31 cellular contexts compared by ENCODE assay signal in the genomic region with DNA sequence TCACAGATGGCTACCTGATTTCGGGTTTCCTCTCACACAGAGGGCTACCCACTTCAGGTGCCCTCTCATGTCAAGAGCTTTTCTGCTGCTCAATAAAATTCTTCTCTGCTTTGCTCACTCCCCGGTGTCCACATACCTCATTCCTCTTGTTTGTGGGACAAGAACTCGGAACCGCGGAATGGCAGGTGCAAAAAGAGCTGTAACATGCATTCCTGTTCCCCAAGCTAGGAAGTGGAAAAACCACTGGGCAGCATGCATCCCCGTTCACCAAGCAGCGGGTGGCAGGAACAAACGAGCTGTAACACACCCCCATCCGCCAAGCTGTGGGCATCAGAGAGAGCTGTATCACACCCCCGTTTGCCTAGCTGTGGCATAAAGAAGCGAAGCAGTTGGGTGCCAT. TPM values are rescaled to one million over a fixed set of nuclear protein-coding genes. Genes with fewer than 3 reads are reported as not detected.
"Had no signal": no experiment of that assay in that cellular context is flagged by ENCODE, and none has a peak within 500 bp of the region (broad histone marks: within the 10 kb centered on the region; RNA-seq: fewer than 3 reads in every experiment).

No MANE protein-coding gene starts in this region.

- H3K9me3 ChIP-seq: Peyer's patch, SK-N-SH had no signal

- H3K4me3 ChIP-seq: Peyer's patch, SJSA1 had no signal

- ATAC-seq: activated CD8-positive, alpha-beta T cell treated with anti-CD3 and anti-CD28 coated beads for 36 hours; activated T-cell treated with anti-CD3 and anti-CD28 coated beads, Interleukin-2, amount 50 U/mL, for 72 hours; activated T-helper 17 cell treated with anti-CD3 and anti-CD28 coated beads, Interleukin-2, amount 50 U/mL, for 72 hours; PC-3 had no signal

- H3K27ac ChIP-seq: Peyer's patch, SJSA1 had no signal

- H3K27me3 ChIP-seq: Peyer's patch, SJSA1 had no signal

- H3K36me3 ChIP-seq: Peyer's patch, SJSA1 had no signal

- H3K4me1 ChIP-seq: Peyer's patch, SJSA1 had no signal

- DNase-seq: activated CD4-positive, alpha-beta T cell treated with anti-CD3 and anti-CD28 coated beads, Interleukin-2, amount 10 ng/mL, durations not matched to agents 24 days and 14 days; activated CD4-positive, alpha-beta T cell treated with anti-CD3 and anti-CD28 coated beads, Interleukin-2, amount 50 U/mL, for 4 hours; activated CD8-positive, alpha-beta T cell treated with anti-CD3 and anti-CD28 coated beads for 36 hours; activated gamma-delta T cell; activated naive CD4-positive, alpha-beta T cell treated with Interleukin-2 at 50 U/mL for 16 hours; activated naive CD8-positive, alpha-beta T cell treated with anti-CD3 and anti-CD28 coated beads, Interleukin-2, amount 10 ng/mL, durations not matched to agents 7 days and 5 days; activated T-cell treated with anti-CD3 and anti-CD28 coated beads, Interleukin-2, amount 50 U/mL, for 1 hour; activated T-cell treated with anti-CD3 and anti-CD28 coated beads, Interleukin-2, amount 50 U/mL, for 72 hours; amygdala; caudate nucleus; Kasumi-1; KG1; MM.1S; MV-4-11; NCI-H1092; NCI-H1436 treated with DMSO at 0.1 percent for 48 hours; NCI-H1694 treated with DMSO at 0.1 percent for 48 hours; NCI-H2029; NCI-H345; NCI-H510A; NCI-H526; NCI-H748 treated with DMSO at 0.1 percent for 48 hours; NK-92 treated with Interleukin-12 subunit alpha and Interleukin-12 subunit beta, amount 100 ng/mL, for 24 hours; PC-3; Peyer's patch; RPMI8226; SHP77 treated with DMSO at 0.1 percent for 48 hours; SK-N-SH had no signal

RNA-seq across cellular contexts. Expression of a gene that starts 27.2 kb away (rescaled TPM):
- total RNA-seq: activated CD4-positive, alpha-beta T cell treated with anti-CD3 and anti-CD28 coated beads, Interleukin-2, amount 10 ng/mL, durations not matched to agents 24 days and 14 days; activated CD8-positive, alpha-beta memory T cell treated with anti-CD3 and anti-CD28 coated beads for 36 hours; activated CD8-positive, alpha-beta T cell treated with anti-CD3 and anti-CD28 coated beads for 36 hours; activated naive CD8-positive, alpha-beta T cell treated with anti-CD3 and anti-CD28 coated beads, Interleukin-2, amount 10 ng/mL, durations not matched to agents 7 days and 5 days; activated T-cell treated with anti-CD3 and anti-CD28 coated beads, Interleukin-2, amount 50 U/mL, for 72 hours; activated T-helper 17 cell treated with anti-CD3 and anti-CD28 coated beads, Interleukin-2, amount 50 U/mL, for 72 hours had no signal
